1 cellular context compared by ENCODE assay signal in the genomic region with DNA sequence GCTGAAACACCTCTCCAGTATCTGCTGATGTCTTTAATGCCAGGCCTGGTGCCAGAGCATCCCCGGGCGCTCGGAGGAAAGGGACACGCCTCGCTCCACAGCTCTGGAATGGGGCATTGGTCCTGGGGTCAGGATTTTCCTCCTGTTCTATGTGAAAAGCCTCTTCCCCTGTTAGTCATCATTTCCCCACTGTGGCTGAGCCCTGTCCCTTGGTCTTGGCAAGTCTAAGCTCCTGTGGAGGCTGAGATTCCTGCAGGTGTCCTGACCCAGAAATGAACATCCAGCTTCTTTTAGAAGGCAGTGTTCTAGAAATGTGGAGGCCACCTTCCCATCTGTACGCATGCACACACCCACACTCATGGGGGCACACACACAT.
TF ChIP-seq lines count a peak whose summit lies in the region.

No MANE protein-coding gene starts in this region.

TF ChIP-seq in IMR-90, 13 proteins besides CTCF, POLR2A, EP300 and RAD21 (continued from another document):
- TF ChIP-seq, protein P1, sequence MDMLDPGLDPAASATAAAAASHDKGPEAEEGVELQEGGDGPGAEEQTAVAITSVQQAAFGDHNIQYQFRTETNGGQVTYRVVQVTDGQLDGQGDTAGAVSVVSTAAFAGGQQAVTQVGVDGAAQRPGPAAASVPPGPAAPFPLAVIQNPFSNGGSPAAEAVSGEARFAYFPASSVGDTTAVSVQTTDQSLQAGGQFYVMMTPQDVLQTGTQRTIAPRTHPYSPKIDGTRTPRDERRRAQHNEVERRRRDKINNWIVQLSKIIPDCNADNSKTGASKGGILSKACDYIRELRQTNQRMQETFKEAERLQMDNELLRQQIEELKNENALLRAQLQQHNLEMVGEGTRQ (IDR thresholded peaks at IDR 0.05; ENCODE audit: low read depth, low read length) = no peak
- no peak for TF ChIP-seq RCOR1 (IDR thresholded peaks at IDR 0.05; ENCODE audit: insufficient replicate concordance, low read length)
